In the genomic region with DNA sequence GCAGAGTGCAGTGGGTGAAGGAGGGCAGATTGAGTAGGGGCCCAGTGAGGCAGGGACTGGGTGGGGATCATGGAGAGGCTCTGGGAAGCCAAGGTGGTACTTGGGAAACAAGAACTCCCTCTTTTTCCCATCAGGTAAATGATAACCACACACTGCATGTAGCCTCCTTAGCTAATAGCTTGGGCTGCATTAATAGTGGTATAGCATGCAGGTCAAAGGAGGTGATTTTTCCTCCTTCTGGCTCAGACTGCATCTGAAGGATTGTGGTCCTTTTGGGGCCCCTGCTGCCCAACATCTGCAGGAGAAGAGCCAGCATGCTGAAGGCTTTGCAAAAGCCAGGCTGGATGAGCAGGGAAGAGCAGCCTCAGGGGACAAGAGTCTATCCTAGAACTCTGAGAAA, we compare ENCODE assay signal across 14 cellular contexts. TPM values are rescaled to one million over a fixed set of nuclear protein-coding genes. Genes with fewer than 3 reads are reported as not detected.
DNase-seq lines count a peak whose midpoint lies in the region; TF ChIP-seq lines count a peak whose summit lies in the region.
"Had no signal": no experiment of that assay in that cellular context is flagged by ENCODE, and none has a peak within 500 bp of the region (broad histone marks: within the 10 kb centered on the region; RNA-seq: fewer than 3 reads in every experiment).

No MANE protein-coding gene starts in this region.

- DNase-seq in T-helper 2 cell treated with Interferon-gamma antibody and Interleukin-4, amounts not matched to agents 5 μg/mL and 100 μg/mL, for 36 hours (ENCODE audit: low spot score) = no peak
- DNase-seq in T-helper 2 cell (no peak), CD14-positive monocyte (ENCODE audit: low spot score) (no peak), progenitor cell of endocrine pancreas (ENCODE audit: low spot score, unreplicated experiment) (no peak), substantia nigra (lab: John Stamatoyannopoulos, UW) (no peak), islet precursor cell (no peak), hippocampal formation (lab: John Stamatoyannopoulos, UW) (no peak)
- DNase-seq in activated T-helper 1 cell treated with anti-CD3 and anti-CD28 coated beads, Interleukin-12 subunit alpha, Interleukin-12 subunit beta, Interleukin-2, Interleukin-4 antibody, amounts not matched to agents 30 ng/mL and 10 ng/mL and 1 ng/mL, durations not matched to agents 14 hours and 24 hours and 36 hours (ENCODE audit: low spot score) = no peak
- DNase-seq: COR-L47, HCEC 1CT, NCI-H1436, NCI-H2029 treated with DMSO at 0.1 percent for 48 hours, NCI-H524, SIG-M5 had no signal

- intact Hi-C loops in CD14-positive monocyte (cut with micrococcal nuclease) = loop anchor here in 1 of 2 donors (5.0 kb wide), 1 partner anchor 36 kb away; no protein-coding TSS in a partner anchor
- intact Hi-C loops in activated T-helper 1 cell treated with anti-CD3 and anti-CD28 coated beads, Interleukin-12 subunit alpha, Interleukin-12 subunit beta, Interleukin-2, Interleukin-4 antibody, amounts not matched to agents 30 ng/mL and 10 ng/mL and 1 ng/mL, durations not matched to agents 14 hours and 24 hours and 36 hours (cut with micrococcal nuclease) = loop anchor here (5.0 kb wide), 2 partner anchors 41 to 84 kb away; no protein-coding TSS in a partner anchor

- H3K27ac Mint-ChIP-seq in T-helper 2 cell treated with Interferon-gamma antibody and Interleukin-4, amounts not matched to agents 5 μg/mL and 100 μg/mL, for 36 hours = peak overlapping the region; percentile 97
- H3K27ac Mint-ChIP-seq in CD14-positive monocyte (peak overlapping the region; percentile 64 to 100 (median 98)), progenitor cell of endocrine pancreas (peak overlapping the region; percentile 15)
- peak overlapping the region; percentile 96 for H3K27ac Mint-ChIP-seq in activated T-helper 1 cell treated with anti-CD3 and anti-CD28 coated beads, Interleukin-12 subunit alpha, Interleukin-12 subunit beta, Interleukin-2, Interleukin-4 antibody, amounts not matched to agents 30 ng/mL and 10 ng/mL and 1 ng/mL, durations not matched to agents 14 hours and 24 hours and 36 hours

- no peaks in the 10 kb centered on the region for H3K27me3 Mint-ChIP-seq in T-helper 2 cell treated with Interferon-gamma antibody and Interleukin-4, amounts not matched to agents 5 μg/mL and 100 μg/mL, for 36 hours (ENCODE audit: low read depth)
- peaks cover 0 to 7% (median 3%) of the 10 kb centered on the region in 3 donors for H3K27me3 Mint-ChIP-seq in CD14-positive monocyte (ENCODE audit: low read depth in 3 of 3)
- no peaks in the 10 kb centered on the region for H3K27me3 Mint-ChIP-seq in activated T-helper 1 cell treated with anti-CD3 and anti-CD28 coated beads, Interleukin-12 subunit alpha, Interleukin-12 subunit beta, Interleukin-2, Interleukin-4 antibody, amounts not matched to agents 30 ng/mL and 10 ng/mL and 1 ng/mL, durations not matched to agents 14 hours and 24 hours and 36 hours (ENCODE audit: insufficient read depth)
- no peaks in the 10 kb centered on the region for H3K27me3 Mint-ChIP-seq in progenitor cell of endocrine pancreas

- H3K27ac ChIP-seq in substantia nigra (ENCODE audit: low read depth, low read length, poor library complexity, severe bottlenecking) = no peak overlapping the region

- H3K36me3 Mint-ChIP-seq in T-helper 2 cell treated with Interferon-gamma antibody and Interleukin-4, amounts not matched to agents 5 μg/mL and 100 μg/mL, for 36 hours (ENCODE audit: low read depth) = peaks cover 56% of the 10 kb centered on the region
- peaks cover 16 to 26% of the 10 kb centered on the region in 2 donors for H3K36me3 Mint-ChIP-seq in CD14-positive monocyte
- H3K36me3 Mint-ChIP-seq in activated T-helper 1 cell treated with anti-CD3 and anti-CD28 coated beads, Interleukin-12 subunit alpha, Interleukin-12 subunit beta, Interleukin-2, Interleukin-4 antibody, amounts not matched to agents 30 ng/mL and 10 ng/mL and 1 ng/mL, durations not matched to agents 14 hours and 24 hours and 36 hours (ENCODE audit: low read depth) = peaks cover 42% of the 10 kb centered on the region
- H3K36me3 Mint-ChIP-seq in progenitor cell of endocrine pancreas (ENCODE audit: insufficient read depth) = peaks cover 13% of the 10 kb centered on the region

- H3K9me3 Mint-ChIP-seq in T-helper 2 cell treated with Interferon-gamma antibody and Interleukin-4, amounts not matched to agents 5 μg/mL and 100 μg/mL, for 36 hours = peaks cover 16% of the 10 kb centered on the region
- H3K9me3 Mint-ChIP-seq in CD14-positive monocyte (peaks cover 0 to 2% (median 0%) of the 10 kb centered on the region in 7 donors), progenitor cell of endocrine pancreas (ENCODE audit: low read depth) (peaks cover 16% of the 10 kb centered on the region)
- peaks cover 20% of the 10 kb centered on the region for H3K9me3 Mint-ChIP-seq in activated T-helper 1 cell treated with anti-CD3 and anti-CD28 coated beads, Interleukin-12 subunit alpha, Interleukin-12 subunit beta, Interleukin-2, Interleukin-4 antibody, amounts not matched to agents 30 ng/mL and 10 ng/mL and 1 ng/mL, durations not matched to agents 14 hours and 24 hours and 36 hours

- peaks cover 83% of the 10 kb centered on the region for H3K4me1 Mint-ChIP-seq in T-helper 2 cell treated with Interferon-gamma antibody and Interleukin-4, amounts not matched to agents 5 μg/mL and 100 μg/mL, for 36 hours (ENCODE audit: low read depth)
- H3K4me1 Mint-ChIP-seq in CD14-positive monocyte (peaks cover 94% of the 10 kb centered on the region), progenitor cell of endocrine pancreas (ENCODE audit: low read depth) (peaks cover 10% of the 10 kb centered on the region)
- peaks cover 94% of the 10 kb centered on the region for H3K4me1 Mint-ChIP-seq in activated T-helper 1 cell treated with anti-CD3 and anti-CD28 coated beads, Interleukin-12 subunit alpha, Interleukin-12 subunit beta, Interleukin-2, Interleukin-4 antibody, amounts not matched to agents 30 ng/mL and 10 ng/mL and 1 ng/mL, durations not matched to agents 14 hours and 24 hours and 36 hours (ENCODE audit: low read depth)

- TF ChIP-seq CTCF in CD14-positive monocyte (IDR thresholded peaks at IDR 0.05) (no peak), progenitor cell of endocrine pancreas (IDR thresholded peaks at IDR 0.05; ENCODE audit: unreplicated experiment) (no peak)

- peak overlapping the region; percentile 9 for H3K4me3 Mint-ChIP-seq in T-helper 2 cell treated with Interferon-gamma antibody and Interleukin-4, amounts not matched to agents 5 μg/mL and 100 μg/mL, for 36 hours
- H3K4me3 Mint-ChIP-seq in CD14-positive monocyte (no peak overlapping the region), progenitor cell of endocrine pancreas (ENCODE audit: low read depth) (no peak overlapping the region)
- H3K4me3 Mint-ChIP-seq in activated T-helper 1 cell treated with anti-CD3 and anti-CD28 coated beads, Interleukin-12 subunit alpha, Interleukin-12 subunit beta, Interleukin-2, Interleukin-4 antibody, amounts not matched to agents 30 ng/mL and 10 ng/mL and 1 ng/mL, durations not matched to agents 14 hours and 24 hours and 36 hours = peak overlapping the region; percentile 53

RNA-seq across cellular contexts. Expression of gene PPCDC, which starts 45.4 kb away (rescaled TPM):
- 10 to 100 TPM; 14.2 to 18.7 TPM for polyA plus RNA-seq in CD14-positive monocyte
- total RNA-seq in activated T-helper 1 cell treated with anti-CD3 and anti-CD28 coated beads, Interleukin-12 subunit alpha, Interleukin-12 subunit beta, Interleukin-2, Interleukin-4 antibody, amounts not matched to agents 30 ng/mL and 10 ng/mL and 1 ng/mL, durations not matched to agents 14 hours and 24 hours and 36 hours = 25.0 and 27.1 TPM in 2 replicates
- 16.5 and 18.0 TPM in 2 replicates for total RNA-seq in progenitor cell of endocrine pancreas

Comparison
In these comparisons a context has a peak if more than half of its experiments do, and no peak if none do; other contexts are left out.
1. H3K27ac Mint-ChIP-seq: peak in every context shown above with its lines; median percentile 98 in CD14-positive monocyte; 97 in T-helper 2 cell treated with Interferon-gamma antibody and Interleukin-4, amounts not matched to agents 5 μg/mL and 100 μg/mL, for 36 hours; 96 in activated T-helper 1 cell treated with anti-CD3 and anti-CD28 coated beads, Interleukin-12 subunit alpha, Interleukin-12 subunit beta, Interleukin-2, Interleukin-4 antibody, amounts not matched to agents 30 ng/mL and 10 ng/mL and 1 ng/mL, durations not matched to agents 14 hours and 24 hours and 36 hours; 15 in progenitor cell of endocrine pancreas.
2. H3K4me3 Mint-ChIP-seq: peak in T-helper 2 cell treated with Interferon-gamma antibody and Interleukin-4, amounts not matched to agents 5 μg/mL and 100 μg/mL, for 36 hours (single experiment) and activated T-helper 1 cell treated with anti-CD3 and anti-CD28 coated beads, Interleukin-12 subunit alpha, Interleukin-12 subunit beta, Interleukin-2, Interleukin-4 antibody, amounts not matched to agents 30 ng/mL and 10 ng/mL and 1 ng/mL, durations not matched to agents 14 hours and 24 hours and 36 hours (single experiment); none in CD14-positive monocyte (0 of 2) and progenitor cell of endocrine pancreas (single experiment).